ENCODE assay signal across 1 cellular context in the genomic region with DNA sequence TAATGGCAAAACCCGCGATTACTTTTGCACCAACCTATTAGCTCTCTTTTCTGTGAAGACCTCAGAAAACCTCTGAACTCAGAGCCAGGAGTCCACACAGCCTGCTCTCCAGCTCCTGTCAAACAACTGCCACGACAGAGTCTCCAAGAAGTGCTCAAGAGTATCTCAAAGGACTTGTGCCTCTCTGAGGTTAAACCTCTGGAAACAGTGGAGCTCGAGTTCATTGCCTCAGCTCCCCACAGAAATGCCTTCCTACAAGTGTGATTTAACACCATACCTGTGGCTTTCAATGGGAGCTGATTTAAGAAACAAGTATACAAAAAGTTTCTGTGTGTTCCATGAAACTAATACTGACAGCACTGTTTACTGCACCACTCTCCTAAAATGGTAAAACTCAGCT.
TF ChIP-seq lines count a peak whose summit lies in the region.

No MANE protein-coding gene starts in this region.

TF ChIP-seq in IMR-90, 13 proteins besides CTCF, POLR2A, EP300 and RAD21 (continued from another document):
- TF ChIP-seq MAZ (IDR thresholded peaks at IDR 0.05; ENCODE audit: borderline replicate concordance, low read depth, low read length) = no peak
- no peak for TF ChIP-seq BHLHE40 (IDR thresholded peaks at IDR 0.05; ENCODE audit: low read depth, low read length)
- TF ChIP-seq, protein P1, sequence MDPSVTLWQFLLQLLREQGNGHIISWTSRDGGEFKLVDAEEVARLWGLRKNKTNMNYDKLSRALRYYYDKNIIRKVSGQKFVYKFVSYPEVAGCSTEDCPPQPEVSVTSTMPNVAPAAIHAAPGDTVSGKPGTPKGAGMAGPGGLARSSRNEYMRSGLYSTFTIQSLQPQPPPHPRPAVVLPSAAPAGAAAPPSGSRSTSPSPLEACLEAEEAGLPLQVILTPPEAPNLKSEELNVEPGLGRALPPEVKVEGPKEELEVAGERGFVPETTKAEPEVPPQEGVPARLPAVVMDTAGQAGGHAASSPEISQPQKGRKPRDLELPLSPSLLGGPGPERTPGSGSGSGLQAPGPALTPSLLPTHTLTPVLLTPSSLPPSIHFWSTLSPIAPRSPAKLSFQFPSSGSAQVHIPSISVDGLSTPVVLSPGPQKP (IDR thresholded peaks at IDR 0.05; ENCODE audit: borderline replicate concordance, low read depth, low read length) = no peak
- no peak for TF ChIP-seq CEBPB (IDR thresholded peaks at IDR 0.05; ENCODE audit: low read depth, low read length)
- no peak for TF ChIP-seq RCOR1 (IDR thresholded peaks at IDR 0.05; ENCODE audit: insufficient replicate concordance, low read length)
- TF ChIP-seq MXI1 (IDR thresholded peaks at IDR 0.05; ENCODE audit: borderline replicate concordance, low read depth, low read length) = no peak
- TF ChIP-seq, protein P2, sequence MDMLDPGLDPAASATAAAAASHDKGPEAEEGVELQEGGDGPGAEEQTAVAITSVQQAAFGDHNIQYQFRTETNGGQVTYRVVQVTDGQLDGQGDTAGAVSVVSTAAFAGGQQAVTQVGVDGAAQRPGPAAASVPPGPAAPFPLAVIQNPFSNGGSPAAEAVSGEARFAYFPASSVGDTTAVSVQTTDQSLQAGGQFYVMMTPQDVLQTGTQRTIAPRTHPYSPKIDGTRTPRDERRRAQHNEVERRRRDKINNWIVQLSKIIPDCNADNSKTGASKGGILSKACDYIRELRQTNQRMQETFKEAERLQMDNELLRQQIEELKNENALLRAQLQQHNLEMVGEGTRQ (IDR thresholded peaks at IDR 0.05; ENCODE audit: low read depth, low read length) = no peak
- no peak for TF ChIP-seq RFX5 (IDR thresholded peaks at IDR 0.05; ENCODE audit: low read depth, low read length)
- no peak for TF ChIP-seq SMC3 (IDR thresholded peaks at IDR 0.05; ENCODE audit: low read depth, low read length)
- TF ChIP-seq FOS (IDR thresholded peaks at IDR 0.05; ENCODE audit: low read depth, low read length) = no peak
- no peak for TF ChIP-seq NFE2L2 (IDR thresholded peaks at IDR 0.05; ENCODE audit: low read depth, low read length)
- TF ChIP-seq CHD1 (IDR thresholded peaks at IDR 0.05; ENCODE audit: low read depth, low read length) = no peak
